Comparison of ENCODE assay signal across 8 cellular contexts in the genomic region with DNA sequence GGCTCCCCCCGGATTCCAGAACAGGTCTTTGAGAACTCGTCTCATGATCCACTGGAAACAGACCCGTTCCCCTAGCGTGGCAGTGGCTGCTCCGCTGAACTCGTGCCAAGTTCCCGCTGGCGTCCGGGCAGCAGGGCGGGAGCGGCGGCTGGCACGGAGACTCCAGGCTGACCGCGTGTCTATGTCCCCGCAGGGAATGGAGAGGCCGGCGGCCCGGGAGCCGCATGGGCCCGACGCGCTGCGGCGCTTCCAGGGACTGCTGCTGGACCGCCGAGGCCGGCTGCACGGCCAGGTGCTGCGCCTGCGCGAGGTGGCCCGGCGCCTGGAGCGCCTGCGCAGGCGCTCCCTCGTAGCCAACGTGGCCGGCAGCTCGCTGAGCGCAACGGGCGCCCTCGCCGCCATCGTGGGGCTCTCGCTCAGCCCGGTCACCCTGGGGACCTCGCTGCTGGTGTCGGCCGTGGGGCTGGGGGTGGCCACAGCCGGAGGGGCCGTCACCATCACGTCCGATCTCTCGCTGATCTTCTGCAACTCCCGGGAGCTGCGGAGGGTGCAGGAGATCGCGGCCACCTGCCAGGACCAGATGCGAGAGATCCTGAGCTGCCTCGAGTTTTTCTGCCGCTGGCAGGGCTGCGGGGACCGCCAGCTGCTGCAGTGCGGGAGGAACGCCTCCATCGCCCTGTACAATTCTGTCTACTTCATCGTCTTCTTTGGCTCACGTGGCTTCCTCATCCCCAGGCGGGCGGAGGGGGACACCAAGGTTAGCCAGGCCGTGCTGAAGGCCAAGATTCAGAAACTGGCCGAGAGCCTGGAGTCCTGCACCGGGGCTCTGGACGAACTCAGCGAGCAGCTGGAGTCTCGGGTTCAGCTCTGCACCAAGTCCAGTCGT. TPM values are rescaled to one million over a fixed set of nuclear protein-coding genes. Genes with fewer than 3 reads are reported as not detected.
DNase-seq lines count a peak whose midpoint lies in the region; ATAC-seq and TF ChIP-seq lines count a peak whose summit lies in the region.

No MANE protein-coding gene starts in this region.

- H3K4ac ChIP-seq in neuronal stem cell (ENCODE audit: low read length): peak overlapping the region; percentile 91

- H3K27ac ChIP-seq in RWPE1: peak overlapping the region; percentile 60
- no peak overlapping the region for H3K27ac ChIP-seq in neuronal stem cell (replicated peaks; ENCODE audit: low read length)

- peaks cover 0 to 5% (median 0%) of the 10 kb centered on the region in 3 experiments for H3K27me3 ChIP-seq in neuronal stem cell (ENCODE audit: control insufficient read depth in 3 of 3, insufficient read depth in 3 of 3, low read depth in 1 of 3, low read length in 3 of 3)

- peak overlapping the region; percentile 60 for H3K4me2 ChIP-seq in neuronal stem cell (ENCODE audit: insufficient read depth, low read length, poor library complexity, severe bottlenecking)

- POLR2A ChIA-PET in RWPE1 (lab: Yijun Ruan, JAX; ENCODE audit: low non-redundant PET): interaction anchor here (0.5 to 0.6 kb wide), 6 partner anchors 42 to 521 kb away, joined by 3 to 6 read pairs (median 3); partner anchors contain the start of gene EMP1

- H4K8ac ChIP-seq in neuronal stem cell (ENCODE audit: low read depth, low read length): peak overlapping the region; percentile 100

- peak overlapping the region; percentile 99 for H2AK5ac ChIP-seq in neuronal stem cell (ENCODE audit: low read depth, low read length)

- peak overlapping the region; percentile 94 for H3K18ac ChIP-seq in neuronal stem cell (ENCODE audit: low read length)

- no CpG with 5 or more reads among the region's 80 CpGs for WGBS in neuronal stem cell (ENCODE audit: extremely low coverage in 2 of 2, insufficient read length in 2 of 2, insufficient replicate concordance in 1 of 2), 2 donors

- DNase-seq in DMS53 (lab: John Stamatoyannopoulos, UW) (peak; percentile 98), HT-29 (ENCODE audit: low spot score) (peak; percentile 85), RWPE1 (ENCODE audit: low spot score) (peak; percentile 85), foreskin melanocyte (peak; percentile 72), neuronal stem cell (ENCODE audit: low spot score) (peak; percentile 40), superior temporal gyrus (ENCODE audit: extremely low spot score) (peak; percentile 84)
- DNase-seq in activated naive CD4-positive, alpha-beta T cell treated with Interleukin-2 at 50 U/mL for 16 hours: peak; percentile 79

- peaks cover 0 to 17% of the 10 kb centered on the region in 2 donors for H3K36me3 ChIP-seq in neuronal stem cell (replicated peaks in 1 of 2; ENCODE audit: control insufficient read depth in 2 of 2, insufficient read depth in 2 of 2, low read length in 2 of 2)

- H2AFZ ChIP-seq in neuronal stem cell (ENCODE audit: low read length): no peak overlapping the region

- peak overlapping the region; percentile 79 for H4K91ac ChIP-seq in neuronal stem cell (ENCODE audit: low read depth, low read length, poor library complexity)

- CTCF ChIA-PET in RWPE1 (lab: Yijun Ruan, JAX): interaction anchor here (0.9 to 1.5 kb wide), 2 partner anchors 26 to 197 kb away, joined by 3 to 4 read pairs; partner anchors contain the start of gene DDX47

- peak overlapping the region; percentile 86 for H3K9ac ChIP-seq in neuronal stem cell (ENCODE audit: low read depth, low read length, poor library complexity)

- peak overlapping the region; percentile 95 for H2BK15ac ChIP-seq in neuronal stem cell (ENCODE audit: low read length)

- H2BK12ac ChIP-seq in neuronal stem cell (ENCODE audit: low read length): peak overlapping the region; percentile 86

- peaks cover 15 to 22% of the 10 kb centered on the region in 2 donors for H3K4me1 ChIP-seq in neuronal stem cell (ENCODE audit: control insufficient read depth in 2 of 2, insufficient read depth in 1 of 2, low read depth in 1 of 2, low read length in 2 of 2)

- TF ChIP-seq CTCF in RWPE1 (conservative IDR thresholded peaks at IDR 0.05; ENCODE audit: low read depth): no peak

- H2BK5ac ChIP-seq in neuronal stem cell (ENCODE audit: low read length): peak overlapping the region; percentile 17

- peak overlapping the region in 1 of 2 donors; percentile 66 for H3K4me3 ChIP-seq in neuronal stem cell (ENCODE audit: low read length in 2 of 2)

- H3K14ac ChIP-seq in neuronal stem cell (ENCODE audit: low read length): peak overlapping the region; percentile 99

- H3K79me1 ChIP-seq in neuronal stem cell (ENCODE audit: low read depth, low read length): no peaks in the 10 kb centered on the region

- H2BK120ac ChIP-seq in neuronal stem cell (ENCODE audit: low read depth, low read length): no peak overlapping the region

- H3K23ac ChIP-seq in neuronal stem cell (ENCODE audit: low read depth, low read length, poor library complexity): peak overlapping the region; percentile 89

- peaks cover 6 to 16% of the 10 kb centered on the region in 2 donors for H3K9me3 ChIP-seq in neuronal stem cell (replicated peaks in 1 of 2; ENCODE audit: control insufficient read depth in 2 of 2, insufficient read depth in 1 of 2, low read depth in 1 of 2, low read length in 2 of 2)

- ATAC-seq in GM21381 (IDR thresholded peaks at IDR 0.05; ENCODE audit: unreplicated experiment): peak; percentile 87

RNA-seq across cellular contexts. Expression of gene APOLD1, which starts 1.5 kb away (rescaled TPM):
- 2.1 and 2.4 TPM in 2 replicates for total RNA-seq in HT-29 (2014; rRNA removed; shearing (Covaris generic))
- polyA plus RNA-seq in neuronal stem cell (2013, experiment 1 of 2): 4.6 TPM
- polyA plus RNA-seq in neuronal stem cell (2013, experiment 2 of 2): 4.2 TPM

RNA-seq across cellular contexts. Expression of gene DDX47, which starts 26.2 kb away (rescaled TPM):
- 39.4 and 46.9 TPM in 2 replicates for total RNA-seq in HT-29 (2014; rRNA removed; shearing (Covaris generic))
- 48.2 TPM for polyA plus RNA-seq in neuronal stem cell (2013, experiment 1 of 2)
- polyA plus RNA-seq in neuronal stem cell (2013, experiment 2 of 2): 46.3 TPM

Comparison
In these comparisons a context has a peak if more than half of its experiments do, and no peak if none do; other contexts are left out.
1. DNase-seq: peak in every context shown above with its lines; median percentile 98 in DMS53; 85 in HT-29; 85 in RWPE1; 84 in superior temporal gyrus; 79 in activated naive CD4-positive, alpha-beta T cell treated with Interleukin-2 at 50 U/mL for 16 hours; 72 in foreskin melanocyte; 40 in neuronal stem cell.